Comparison of ENCODE assay signal across 2 cellular contexts in the genomic region with DNA sequence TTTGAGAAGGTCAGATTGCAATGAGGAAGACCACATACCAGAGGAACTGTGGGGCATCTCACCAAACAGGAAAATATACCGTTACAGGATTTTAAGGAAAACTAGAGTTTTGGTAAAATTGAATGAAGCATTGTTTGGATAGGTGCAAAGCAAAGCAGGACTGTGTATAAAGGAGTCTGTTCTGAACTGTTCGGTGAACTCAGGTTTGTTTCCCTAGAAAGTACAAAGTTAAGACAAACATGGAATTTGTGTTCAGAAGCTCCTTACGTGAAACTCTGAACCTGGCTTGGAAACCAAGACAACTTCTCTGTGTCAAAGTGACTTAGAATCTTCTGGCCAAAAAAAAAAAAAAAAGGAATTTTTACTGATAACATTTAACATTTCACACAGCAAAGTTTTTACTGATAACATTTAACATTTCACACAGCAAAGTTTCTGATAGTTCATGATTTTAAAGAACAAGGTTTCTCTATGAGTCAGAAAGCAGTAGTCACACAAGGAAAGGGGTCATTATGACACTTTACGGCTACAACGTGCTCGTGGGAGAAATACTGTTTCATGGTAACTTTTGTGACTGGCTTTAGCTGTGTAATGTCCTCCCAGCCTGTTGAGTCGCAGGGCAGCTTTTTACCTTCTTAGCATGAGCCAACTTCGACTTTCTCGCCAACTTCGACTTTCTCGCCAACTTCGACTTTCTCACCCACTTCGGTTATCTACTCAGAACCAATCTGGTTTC.
A peak's percentile ranks its signal among the peaks of the same experiment; 100 is the strongest.
TF ChIP-seq lines count a peak whose summit lies in the region.

No MANE protein-coding gene starts in this region.

TF ChIP-seq in GM12891, 5 proteins besides CTCF, POLR2A, EP300 and RAD21:
- TF ChIP-seq SPI1 (IDR thresholded peaks at IDR 0.05; ENCODE audit: low read depth, low read length) (no peak), POLR2AphosphoS5 (IDR thresholded peaks at IDR 0.05; ENCODE audit: low read depth, low read length) (no peak)

TF ChIP-seq in K562, 482 proteins besides CTCF, POLR2A, EP300 and RAD21:
- TF ChIP-seq DMBX1 (CRISPR knock-in tag; IDR thresholded peaks at IDR 0.05; ENCODE audit: borderline replicate concordance) (no peak), ETV1 (tag; conservative IDR thresholded peaks at IDR 0.05; ENCODE audit: low read depth) (no peak), ZFP36 (IDR thresholded peaks at IDR 0.05; ENCODE audit: low read depth, low read length, partially characterized antibody) (peak; percentile 33), HMGN3 (IDR thresholded peaks at IDR 0.05; ENCODE audit: borderline replicate concordance, extremely low read depth, insufficient read length, low read depth, low read length) (no peak), CBFB (CRISPR knock-in tag; IDR thresholded peaks at IDR 0.05) (no peak), KHSRP (IDR thresholded peaks at IDR 0.05) (no peak), FOSL1 (tag; conservative IDR thresholded peaks at IDR 0.05) (peak; percentile 41)
- TF ChIP-seq, protein P1, sequence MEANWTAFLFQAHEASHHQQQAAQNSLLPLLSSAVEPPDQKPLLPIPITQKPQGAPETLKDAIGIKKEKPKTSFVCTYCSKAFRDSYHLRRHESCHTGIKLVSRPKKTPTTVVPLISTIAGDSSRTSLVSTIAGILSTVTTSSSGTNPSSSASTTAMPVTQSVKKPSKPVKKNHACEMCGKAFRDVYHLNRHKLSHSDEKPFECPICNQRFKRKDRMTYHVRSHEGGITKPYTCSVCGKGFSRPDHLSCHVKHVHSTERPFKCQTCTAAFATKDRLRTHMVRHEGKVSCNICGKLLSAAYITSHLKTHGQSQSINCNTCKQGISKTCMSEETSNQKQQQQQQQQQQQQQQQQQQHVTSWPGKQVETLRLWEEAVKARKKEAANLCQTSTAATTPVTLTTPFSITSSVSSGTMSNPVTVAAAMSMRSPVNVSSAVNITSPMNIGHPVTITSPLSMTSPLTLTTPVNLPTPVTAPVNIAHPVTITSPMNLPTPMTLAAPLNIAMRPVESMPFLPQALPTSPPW (CRISPR knock-in tag; IDR thresholded peaks at IDR 0.05), result no peak
- TF ChIP-seq, protein P2, sequence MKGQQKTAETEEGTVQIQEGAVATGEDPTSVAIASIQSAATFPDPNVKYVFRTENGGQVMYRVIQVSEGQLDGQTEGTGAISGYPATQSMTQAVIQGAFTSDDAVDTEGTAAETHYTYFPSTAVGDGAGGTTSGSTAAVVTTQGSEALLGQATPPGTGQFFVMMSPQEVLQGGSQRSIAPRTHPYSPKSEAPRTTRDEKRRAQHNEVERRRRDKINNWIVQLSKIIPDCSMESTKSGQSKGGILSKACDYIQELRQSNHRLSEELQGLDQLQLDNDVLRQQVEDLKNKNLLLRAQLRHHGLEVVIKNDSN (CRISPR knock-in tag; IDR thresholded peaks at IDR 0.05), result no peak
